22 cellular contexts compared by ENCODE assay signal in the genomic region with DNA sequence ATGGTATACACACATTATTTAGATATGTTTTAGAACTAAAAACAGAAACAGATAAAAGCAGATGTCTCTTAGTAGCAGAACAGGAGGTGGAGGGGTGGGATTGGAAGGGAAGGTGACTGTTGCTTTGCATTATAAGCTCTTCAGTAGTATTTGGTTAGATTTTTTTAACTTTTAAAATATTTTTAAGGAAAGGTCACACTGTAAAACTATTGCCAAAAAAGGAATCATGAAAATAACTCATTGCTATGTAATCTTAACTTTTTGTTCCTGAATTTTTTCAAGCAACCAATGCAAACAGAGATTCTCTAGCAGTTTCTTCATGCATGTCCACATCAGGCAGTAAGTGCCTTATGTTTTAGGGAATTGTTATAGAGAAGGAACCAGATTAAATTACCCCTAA.
"Had no signal": no experiment of that assay in that cellular context is flagged by ENCODE, and none has a peak within 500 bp of the region (broad histone marks: within the 10 kb centered on the region; RNA-seq: fewer than 3 reads in every experiment).

No MANE protein-coding gene starts in this region.

- H3K27me3 ChIP-seq: gastrocnemius medialis, tibial artery, upper lobe of left lung, uterus had no signal

- H3K27ac ChIP-seq: gastrocnemius medialis, left ventricle myocardium inferior, lower lobe of right lung, neutrophil, spleen, tibial artery, upper lobe of left lung, uterus had no signal

- H3K36me3 Mint-ChIP-seq: memory B cell; naive B cell; stimulated activated memory B cell treated with anti-CD40 and anti-IgM and Interleukin-4, amounts not matched to agents 10 μg/mL and 1 μg/mL and 100 μg/mL, for 72 hours had no signal

- H3K9me3 ChIP-seq: gastrocnemius medialis, left ventricle myocardium inferior, lower lobe of right lung, neutrophil, spleen, tibial artery, upper lobe of left lung, uterus had no signal

- ATAC-seq: effector memory CD8-positive, alpha-beta T cell; gastrocnemius medialis; left cardiac atrium; lower lobe of right lung; sciatic nerve; stimulated activated memory B cell treated with anti-CD40 and anti-IgM and Interleukin-4, amounts not matched to agents 10 μg/mL and 1 μg/mL and 100 μg/mL, for 72 hours had no signal

- H3K36me3 ChIP-seq: gastrocnemius medialis, left ventricle myocardium inferior, lower lobe of right lung, neutrophil, spleen, tibial artery, upper lobe of left lung, uterus had no signal

- H3K4me1 Mint-ChIP-seq: memory B cell; naive B cell; stimulated activated memory B cell treated with anti-CD40 and anti-IgM and Interleukin-4, amounts not matched to agents 10 μg/mL and 1 μg/mL and 100 μg/mL, for 72 hours had no signal

- H3K9me3 Mint-ChIP-seq: effector memory CD8-positive, alpha-beta T cell; memory B cell; naive B cell; nephron progenitor cell; stimulated activated memory B cell treated with anti-CD40 and anti-IgM and Interleukin-4, amounts not matched to agents 10 μg/mL and 1 μg/mL and 100 μg/mL, for 72 hours; stimulated activated naive CD8-positive, alpha-beta T cell treated with anti-CD3 and anti-CD28 coated beads, Interleukin-15, Interleukin-2, amounts not matched to agents 100 ng/mL and 50 ng/mL, for 24 hours had no signal

- H3K27ac Mint-ChIP-seq: effector memory CD8-positive, alpha-beta T cell; memory B cell; naive B cell; nephron progenitor cell; stimulated activated memory B cell treated with anti-CD40 and anti-IgM and Interleukin-4, amounts not matched to agents 10 μg/mL and 1 μg/mL and 100 μg/mL, for 72 hours; stimulated activated naive CD8-positive, alpha-beta T cell treated with anti-CD3 and anti-CD28 coated beads, Interleukin-15, Interleukin-2, amounts not matched to agents 100 ng/mL and 50 ng/mL, for 24 hours had no signal

- DNase-seq: effector memory CD8-positive, alpha-beta T cell; gastrocnemius medialis; glutamatergic neuron; kidney; left cardiac atrium; left ventricle myocardium inferior; lower lobe of right lung; naive B cell; nephron progenitor cell; posterior cingulate gyrus; spleen; stimulated activated CD4-positive, alpha-beta T cell treated with anti-CD3 and anti-CD28 coated beads, Interleukin-15, amount 100 ng/mL, for 24 hours; stimulated activated CD4-positive, alpha-beta T cell treated with anti-CD3 and anti-CD28 coated beads, Interleukin-1b, Interleukin-23, amount 100 ng/mL, for 48 hours; stimulated activated CD4-positive, alpha-beta T cell treated with anti-CD3 and anti-CD28 coated beads, Interleukin-4, amount 100 ng/mL, for 24 hours; tibial artery; upper lobe of left lung; uterus had no signal

- H3K4me3 Mint-ChIP-seq: effector memory CD8-positive, alpha-beta T cell; memory B cell; naive B cell; nephron progenitor cell; stimulated activated memory B cell treated with anti-CD40 and anti-IgM and Interleukin-4, amounts not matched to agents 10 μg/mL and 1 μg/mL and 100 μg/mL, for 72 hours; stimulated activated naive CD8-positive, alpha-beta T cell treated with anti-CD3 and anti-CD28 coated beads, Interleukin-15, Interleukin-2, amounts not matched to agents 100 ng/mL and 50 ng/mL, for 24 hours had no signal

- H3K4me1 ChIP-seq: gastrocnemius medialis, lower lobe of right lung, spleen, upper lobe of left lung, uterus had no signal

- H3K4me3 ChIP-seq: gastrocnemius medialis, left ventricle myocardium inferior, lower lobe of right lung, spleen, tibial artery, upper lobe of left lung, uterus had no signal
